Comparison of ENCODE assay signal across 8 cellular contexts in the genomic region with DNA sequence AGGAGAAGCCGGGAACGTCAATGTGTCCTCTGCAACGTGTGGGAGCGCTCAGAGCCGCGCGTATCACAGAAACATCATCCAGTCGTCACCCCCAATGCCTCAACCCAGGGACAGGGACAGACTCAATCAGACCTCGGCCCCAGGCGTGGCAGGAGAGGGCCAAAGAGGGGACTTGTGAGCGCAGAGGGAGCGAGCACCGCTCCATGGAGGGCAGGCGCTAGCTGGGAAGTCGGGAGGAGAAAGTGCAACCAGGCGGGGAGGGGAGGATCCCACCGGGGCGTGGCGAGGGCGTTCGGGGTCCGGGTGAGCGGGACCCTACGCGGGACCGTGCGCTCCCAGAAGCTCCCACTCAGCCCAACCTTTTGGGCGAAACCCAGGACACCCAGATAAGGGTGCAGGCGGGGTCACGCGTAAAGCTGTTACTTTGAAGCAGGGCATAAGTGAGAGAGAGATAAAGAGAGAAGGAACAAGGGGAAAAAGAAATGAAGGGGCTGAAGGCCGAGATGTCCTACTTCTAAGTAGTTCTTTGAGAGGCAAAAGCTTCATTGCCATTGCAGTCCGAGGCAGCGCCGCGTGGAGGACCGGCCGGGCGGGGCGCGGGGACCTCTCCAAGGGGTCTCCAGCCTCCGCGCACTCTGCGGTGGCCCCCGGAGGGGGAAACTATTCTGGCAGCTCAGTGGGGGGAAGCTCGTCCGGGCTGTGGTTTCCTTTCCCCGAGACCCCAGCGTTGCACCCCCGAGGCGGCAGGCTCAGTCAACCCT. TPM values are rescaled to one million over a fixed set of nuclear protein-coding genes. Genes with fewer than 3 reads are reported as not detected.
DNase-seq lines count a peak whose midpoint lies in the region; ATAC-seq lines count a peak whose summit lies in the region.

No MANE protein-coding gene starts in this region.

- no peak overlapping the region for H3K14ac ChIP-seq in trophoblast cell (ENCODE audit: low read length)

- H2AK5ac ChIP-seq in trophoblast cell (ENCODE audit: low read length) = no peak overlapping the region

- no peaks in the 10 kb centered on the region for H3K36me3 ChIP-seq in trophoblast cell (ENCODE audit: control insufficient read depth in 1 of 2, insufficient read depth in 2 of 2, low read length in 2 of 2)

- no peak overlapping the region for H3K27ac ChIP-seq in trophoblast cell (ENCODE audit: low read depth, low read length)

- POLR2A ChIA-PET in activated naive CD8-positive, alpha-beta T cell treated with anti-CD3 and anti-CD28 coated beads, Interleukin-2, amount 10 ng/mL, durations not matched to agents 7 days and 5 days (lab: Charles Lee) = interaction anchor here (3.3 to 5.9 kb wide), 2 partner anchors 29 to 168 kb away, joined by 13 to 35 read pairs; partner anchors contain the start of gene PDSS2

- no peak overlapping the region for H4K91ac ChIP-seq in trophoblast cell (ENCODE audit: low read depth, low read length)

- peak overlapping the region; percentile 91 for H3K4me3 Mint-ChIP-seq in activated naive CD8-positive, alpha-beta T cell treated with anti-CD3 and anti-CD28 coated beads, Interleukin-2, amount 10 ng/mL, durations not matched to agents 7 days and 5 days

- no peak overlapping the region for H2BK120ac ChIP-seq in trophoblast cell (ENCODE audit: insufficient read depth, low read length, poor library complexity)

- H3K27me3 Mint-ChIP-seq in activated naive CD8-positive, alpha-beta T cell treated with anti-CD3 and anti-CD28 coated beads, Interleukin-2, amount 10 ng/mL, durations not matched to agents 7 days and 5 days = peaks cover 44% of the 10 kb centered on the region

- no peaks in the 10 kb centered on the region for H3K36me3 Mint-ChIP-seq in activated naive CD8-positive, alpha-beta T cell treated with anti-CD3 and anti-CD28 coated beads, Interleukin-2, amount 10 ng/mL, durations not matched to agents 7 days and 5 days

- H3K4me1 Mint-ChIP-seq in activated naive CD8-positive, alpha-beta T cell treated with anti-CD3 and anti-CD28 coated beads, Interleukin-2, amount 10 ng/mL, durations not matched to agents 7 days and 5 days = peaks cover 15% of the 10 kb centered on the region

- no peak overlapping the region for H2BK5ac ChIP-seq in trophoblast cell (ENCODE audit: low read depth, low read length, poor library complexity)

- H3K27ac Mint-ChIP-seq in activated naive CD8-positive, alpha-beta T cell treated with anti-CD3 and anti-CD28 coated beads, Interleukin-2, amount 10 ng/mL, durations not matched to agents 7 days and 5 days = peak overlapping the region; percentile 74

- no peak overlapping the region for H4K12ac ChIP-seq in trophoblast cell (ENCODE audit: low read depth, low read length)

- H4K8ac ChIP-seq in trophoblast cell (ENCODE audit: low read depth, low read length) = no peak overlapping the region

- no peak overlapping the region for H3K9ac ChIP-seq in trophoblast cell (ENCODE audit: low read length)

- H3K18ac ChIP-seq in trophoblast cell (ENCODE audit: low read length) = no peak overlapping the region

- H3K4me1 ChIP-seq in trophoblast cell (ENCODE audit: control insufficient read depth in 1 of 2, insufficient read depth in 2 of 2, low read length in 2 of 2) = peaks cover 15% of the 10 kb centered on the region in 2 experiments

- H2AFZ ChIP-seq in trophoblast cell (ENCODE audit: insufficient read depth, low read length, poor library complexity) = no peak overlapping the region

- H3K23ac ChIP-seq in trophoblast cell (ENCODE audit: low read length) = no peak overlapping the region

- H3K9me3 ChIP-seq in trophoblast cell (ENCODE audit: insufficient read depth, low read depth, low read length) = no peaks in the 10 kb centered on the region

- intact Hi-C loops in left cardiac atrium (cut with DNase I) = loop anchor here in 1 of 2 donors (10.0 kb wide), 1 partner anchor 166 kb away; no protein-coding TSS in a partner anchor

- H3K27me3 ChIP-seq in trophoblast cell (ENCODE audit: insufficient read depth, low read length) = peaks cover 42% of the 10 kb centered on the region

- no peak overlapping the region for H2BK12ac ChIP-seq in trophoblast cell (ENCODE audit: low read length)

- no peaks in the 10 kb centered on the region for H3K79me2 ChIP-seq in trophoblast cell (ENCODE audit: control insufficient read depth, insufficient read depth, low read length, poor library complexity)

- no CpG with 5 or more reads among the region's 51 CpGs for WGBS in trophoblast cell (ENCODE audit: extremely low coverage, insufficient coverage, insufficient read length)

- H3K4me3 ChIP-seq in trophoblast cell (ENCODE audit: low read depth, low read length) = peak overlapping the region; percentile 80

- peak overlapping the region; percentile 86 for H3K4me2 ChIP-seq in trophoblast cell (ENCODE audit: low read length)

- H3K9me3 Mint-ChIP-seq in activated naive CD8-positive, alpha-beta T cell treated with anti-CD3 and anti-CD28 coated beads, Interleukin-2, amount 10 ng/mL, durations not matched to agents 7 days and 5 days = no peaks in the 10 kb centered on the region

- no peaks in the 10 kb centered on the region for H3K79me1 ChIP-seq in trophoblast cell (ENCODE audit: low read length)

- DNase-seq in activated effector memory CD4-positive, alpha-beta T cell treated with anti-CD3 and anti-CD28 coated beads, Interleukin-2, amount 50 U/mL, for 16 hours = peak; percentile 66
- DNase-seq in activated effector memory CD4-positive, alpha-beta T cell treated with Interleukin-2 at 50 U/mL for 16 hours = no peak
- peak; percentile 56 for DNase-seq in NCI-H526 treated with DMSO at 0.1 percent for 48 hours (lab: John Stamatoyannopoulos, UW)
- peak; percentile 50 for DNase-seq in activated naive CD8-positive, alpha-beta T cell treated with anti-CD3 and anti-CD28 coated beads, Interleukin-2, amount 10 ng/mL, durations not matched to agents 7 days and 5 days
- peak; percentile 49 for DNase-seq in left cardiac atrium
- peak in 1 of 2 donors; percentile 16 for DNase-seq in trophoblast cell
- DNase-seq in mesenteric fat pad (ENCODE audit: low spot score) = no peak

- ATAC-seq in activated naive CD8-positive, alpha-beta T cell treated with anti-CD3 and anti-CD28 coated beads, Interleukin-2, amount 10 ng/mL, durations not matched to agents 7 days and 5 days (ENCODE audit: low read depth) = peak; percentile 15
- ATAC-seq in left cardiac atrium (peak; percentile 29 to 53), HG02840 (IDR thresholded peaks at IDR 0.05; ENCODE audit: low FRiP score, unreplicated experiment) (no peak)

- no peak overlapping the region for H3K4ac ChIP-seq in trophoblast cell (ENCODE audit: low read depth, low read length)

RNA-seq across cellular contexts. Expression of gene SOBP, which starts 0.9 kb away (rescaled TPM):
- total RNA-seq in activated naive CD8-positive, alpha-beta T cell treated with anti-CD3 and anti-CD28 coated beads, Interleukin-2, amount 10 ng/mL, durations not matched to agents 7 days and 5 days = 1 to 10 TPM; 1.2 to 1.4 TPM
- 10 to 100 TPM; 13.6 to 14.4 TPM for total RNA-seq in left cardiac atrium
- polyA plus RNA-seq in trophoblast cell (2013) = 0.11 TPM in 2 replicates
- 11.0 TPM for total RNA-seq in mesenteric fat pad

RNA-seq across cellular contexts. Expression of gene PDSS2, which starts 29.7 kb away (rescaled TPM):
- total RNA-seq in activated naive CD8-positive, alpha-beta T cell treated with anti-CD3 and anti-CD28 coated beads, Interleukin-2, amount 10 ng/mL, durations not matched to agents 7 days and 5 days = 10 to 100 TPM; 12.8 to 15.4 TPM
- total RNA-seq in left cardiac atrium = 10 to 100 TPM; 11.1 to 15.6 TPM
- polyA plus RNA-seq in trophoblast cell (2013) = 5.6 and 5.7 TPM in 2 replicates
- total RNA-seq in mesenteric fat pad = 11.5 TPM

Comparison
In these comparisons a context has a peak if more than half of its experiments do, and no peak if none do; other contexts are left out.
1. DNase-seq: peak in activated effector memory CD4-positive, alpha-beta T cell treated with anti-CD3 and anti-CD28 coated beads, Interleukin-2, amount 50 U/mL, for 16 hours (single experiment), NCI-H526 treated with DMSO at 0.1 percent for 48 hours (single experiment), activated naive CD8-positive, alpha-beta T cell treated with anti-CD3 and anti-CD28 coated beads, Interleukin-2, amount 10 ng/mL, durations not matched to agents 7 days and 5 days (single experiment) and left cardiac atrium (single experiment); none in activated effector memory CD4-positive, alpha-beta T cell treated with Interleukin-2 at 50 U/mL for 16 hours (single experiment) and mesenteric fat pad (single experiment).